Comparison of ENCODE assay signal across 8 cellular contexts in genomic region chr14:99793213-99794155, GRCh38. TPM values are rescaled to one million over a fixed set of nuclear protein-coding genes. Genes with fewer than 3 reads are reported as not detected.
DNase-seq lines count a peak whose midpoint lies in the region; ATAC-seq and TF ChIP-seq lines count a peak whose summit lies in the region.

A gene with protein sequence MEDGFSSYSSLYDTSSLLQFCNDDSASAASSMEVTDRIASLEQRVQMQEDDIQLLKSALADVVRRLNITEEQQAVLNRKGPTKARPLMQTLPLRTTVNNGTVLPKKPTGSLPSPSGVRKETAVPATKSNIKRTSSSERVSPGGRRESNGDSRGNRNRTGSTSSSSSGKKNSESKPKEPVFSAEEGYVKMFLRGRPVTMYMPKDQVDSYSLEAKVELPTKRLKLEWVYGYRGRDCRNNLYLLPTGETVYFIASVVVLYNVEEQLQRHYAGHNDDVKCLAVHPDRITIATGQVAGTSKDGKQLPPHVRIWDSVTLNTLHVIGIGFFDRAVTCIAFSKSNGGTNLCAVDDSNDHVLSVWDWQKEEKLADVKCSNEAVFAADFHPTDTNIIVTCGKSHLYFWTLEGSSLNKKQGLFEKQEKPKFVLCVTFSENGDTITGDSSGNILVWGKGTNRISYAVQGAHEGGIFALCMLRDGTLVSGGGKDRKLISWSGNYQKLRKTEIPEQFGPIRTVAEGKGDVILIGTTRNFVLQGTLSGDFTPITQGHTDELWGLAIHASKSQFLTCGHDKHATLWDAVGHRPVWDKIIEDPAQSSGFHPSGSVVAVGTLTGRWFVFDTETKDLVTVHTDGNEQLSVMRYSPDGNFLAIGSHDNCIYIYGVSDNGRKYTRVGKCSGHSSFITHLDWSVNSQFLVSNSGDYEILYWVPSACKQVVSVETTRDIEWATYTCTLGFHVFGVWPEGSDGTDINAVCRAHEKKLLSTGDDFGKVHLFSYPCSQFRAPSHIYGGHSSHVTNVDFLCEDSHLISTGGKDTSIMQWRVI (plus strand): TSS chr14:99793413. CDS start chr14:99793477, 64 bp downstream.

- peak within 1 kb of the TSS; percentile 67 for H3K4me3 Mint-ChIP-seq in activated T-cell treated with anti-CD3 and anti-CD28 coated beads, Interleukin-2, amount 50 U/mL, for 24 hours

- H3K27ac Mint-ChIP-seq in activated T-cell treated with anti-CD3 and anti-CD28 coated beads, Interleukin-2, amount 50 U/mL, for 24 hours = peak within 1 kb of the TSS; percentile 38

- ATAC-seq in GM19043 (IDR thresholded peaks at IDR 0.05; ENCODE audit: low read depth, unreplicated experiment) = peak; percentile 80
- ATAC-seq in HG03342 (IDR thresholded peaks at IDR 0.05; ENCODE audit: unreplicated experiment) = peak; percentile 85

- no peaks in the 10 kb centered on the region for H3K9me3 Mint-ChIP-seq in activated T-cell treated with anti-CD3 and anti-CD28 coated beads, Interleukin-2, amount 50 U/mL, for 24 hours

- peaks cover 20% of the 10 kb centered on the region for H3K4me1 Mint-ChIP-seq in activated T-cell treated with anti-CD3 and anti-CD28 coated beads, Interleukin-2, amount 50 U/mL, for 24 hours (ENCODE audit: low read depth)

- peak within 1 kb of the TSS; percentile 74 for H3K4me3 ChIP-seq in epithelial cell of proximal tubule (ENCODE audit: low read depth, low read length)

- peak; percentile 91 for DNase-seq in Ammon's horn (ENCODE audit: low spot score)
- DNase-seq in NOMO-1 (lab: John Stamatoyannopoulos, UW; ENCODE audit: unreplicated experiment in 2 of 2) = peak; percentile 45 to 73
- peak; percentile 82 for DNase-seq in activated T-cell treated with anti-CD3 and anti-CD28 coated beads, Interleukin-2, amount 50 U/mL, for 24 hours
- DNase-seq in epithelial cell of proximal tubule (ENCODE audit: low read depth) = no peak
- DNase-seq in mucosa of gallbladder (ENCODE audit: low spot score) = peak; percentile 78
- DNase-seq in stimulated activated CD8-positive, alpha-beta memory T cell treated with anti-CD3 and anti-CD28 coated beads, Interleukin-4, amount 100 ng/mL, for 1 hour (ENCODE audit: low read depth in 2 of 2, low spot score in 1 of 2) = peak; percentile 39 to 41

- TF ChIP-seq CTCF in epithelial cell of proximal tubule (conservative IDR thresholded peaks at IDR 0.05; ENCODE audit: low read depth, low read length) = no peak

- no peaks in the 10 kb centered on the region for H3K36me3 Mint-ChIP-seq in activated T-cell treated with anti-CD3 and anti-CD28 coated beads, Interleukin-2, amount 50 U/mL, for 24 hours (ENCODE audit: low read depth)

- H3K27me3 Mint-ChIP-seq in activated T-cell treated with anti-CD3 and anti-CD28 coated beads, Interleukin-2, amount 50 U/mL, for 24 hours = peaks cover 49% of the 10 kb centered on the region

RNA-seq across cellular contexts. Expression of the gene that starts here (rescaled TPM):
- total RNA-seq in epithelial cell of proximal tubule = 10.1 and 25.1 TPM in 2 replicates
- 49.9 TPM for total RNA-seq in mucosa of gallbladder
